Comparison of ENCODE assay signal across 20 cellular contexts in genomic region chr19:15264933-15265206, GRCh38. TPM values are rescaled to one million over a fixed set of nuclear protein-coding genes. Genes with fewer than 3 reads are reported as not detected.
DNase-seq lines count a peak whose midpoint lies in the region; ATAC-seq and TF ChIP-seq lines count a peak whose summit lies in the region.
"Had no signal": no experiment of that assay in that cellular context is flagged by ENCODE, and none has a peak within 500 bp of the region (broad histone marks: within the 10 kb centered on the region; RNA-seq: fewer than 3 reads in every experiment).

No MANE protein-coding gene starts in this region.

- no peaks in the 10 kb centered on the region for H3K27me3 ChIP-seq in body of pancreas
- H3K27me3 ChIP-seq in CD4-positive, alpha-beta T cell (ENCODE audit: control insufficient read depth, insufficient read depth, low read length), result no peaks in the 10 kb centered on the region
- H3K27me3 ChIP-seq: BLaER1 treated with 17β-estradiol and CSF1 and Interleukin-3, amounts not matched to agents 10 nM and 100 nM had no signal

- H3K36me3 ChIP-seq in body of pancreas (replicated peaks in 1 of 2; ENCODE audit: insufficient read depth in 1 of 2, low read depth in 2 of 2) (peaks cover 2 to 11% of the 10 kb centered on the region in 2 donors), mesodermal cell (ENCODE audit: control insufficient read depth, insufficient read depth, low read length) (peaks cover 99% of the 10 kb centered on the region)

- H3K9me3 Mint-ChIP-seq in immature natural killer cell, result no peaks in the 10 kb centered on the region
- H3K9me3 Mint-ChIP-seq in CD4-positive, alpha-beta T cell, result no peaks in the 10 kb centered on the region
- H3K9me3 Mint-ChIP-seq in activated T-helper 2 cell treated with anti-CD3 and anti-CD28 coated beads, Interferon-gamma antibody, Interleukin-2, Interleukin-4, amounts not matched to agents 10 μg/mL and 5 μg/mL and 100 μg/mL, durations not matched to agents 14 hours and 24 hours and 36 hours, result no peaks in the 10 kb centered on the region
- H3K9me3 Mint-ChIP-seq: activated naive CD4-positive, alpha-beta T cell treated with anti-CD3 and anti-CD28 coated beads for 36 hours; neural crest cell; stimulated activated naive CD8-positive, alpha-beta T cell treated with anti-CD3 and anti-CD28 coated beads, Interleukin-15, Interleukin-2, amounts not matched to agents 100 ng/mL and 50 ng/mL, for 24 hours had no signal

- POLR2A ChIA-PET in RWPE1 (lab: Yijun Ruan, JAX; ENCODE audit: low non-redundant PET), result no interaction called here
- POLR2A ChIA-PET in CD4-positive, alpha-beta T cell (lab: Charles Lee), result interaction anchor here (1.3 kb wide), 1 partner anchor 114 kb away, joined by 5 read pairs; the partner anchor contains the start of gene AKAP8

- no peak for ATAC-seq in body of pancreas
- ATAC-seq in GM21717 (IDR thresholded peaks at IDR 0.05; ENCODE audit: unreplicated experiment), result no peak
- no peak for ATAC-seq in CD4-positive, alpha-beta T cell (ENCODE audit: poor library complexity)

- H3K9me3 ChIP-seq in body of pancreas (no peaks in the 10 kb centered on the region), mesodermal cell (ENCODE audit: control insufficient read depth, low read length) (no peaks in the 10 kb centered on the region)
- H3K9me3 ChIP-seq in CD4-positive, alpha-beta T cell (ENCODE audit: control insufficient read depth, low read length), result no peaks in the 10 kb centered on the region
- H3K9me3 ChIP-seq: BLaER1 treated with 17β-estradiol and CSF1 and Interleukin-3, amounts not matched to agents 10 nM and 100 nM had no signal

- intact Hi-C loops in body of pancreas (cut with DNase I), result loop anchor here (10.0 kb wide), 1 partner anchor 110 kb away; the partner anchor contains the start of gene AKAP8
- intact Hi-C loops in CD4-positive, alpha-beta T cell (cut with DNase I, micrococcal nuclease), result loop anchor here (1.0 to 10.0 kb wide), 8 partner anchors 66 to 291 kb away; partner anchors contain the start of genes AKAP8 (in 2 of the 2), AKAP8L (in 1 of the 2) and BRD4 (in 1 of the 2)
- intact Hi-C loops in activated T-helper 2 cell treated with anti-CD3 and anti-CD28 coated beads, Interferon-gamma antibody, Interleukin-2, Interleukin-4, amounts not matched to agents 10 μg/mL and 5 μg/mL and 100 μg/mL, durations not matched to agents 14 hours and 24 hours and 36 hours (cut with micrococcal nuclease), result loop anchor here (2.0 kb wide), 1 partner anchor 290 kb away; no protein-coding TSS in a partner anchor

- TF ChIP-seq CTCF in RWPE1 (conservative IDR thresholded peaks at IDR 0.05; ENCODE audit: low read depth) (no peak), body of pancreas (IDR thresholded peaks at IDR 0.05) (no peak)
- TF ChIP-seq CTCF in CD4-positive, alpha-beta T cell (IDR thresholded peaks at IDR 0.05), result no peak

- H3K4me3 Mint-ChIP-seq in immature natural killer cell, result no peak overlapping the region
- H3K4me3 Mint-ChIP-seq in CD4-positive, alpha-beta T cell, result no peak overlapping the region
- H3K4me3 Mint-ChIP-seq in activated T-helper 2 cell treated with anti-CD3 and anti-CD28 coated beads, Interferon-gamma antibody, Interleukin-2, Interleukin-4, amounts not matched to agents 10 μg/mL and 5 μg/mL and 100 μg/mL, durations not matched to agents 14 hours and 24 hours and 36 hours (ENCODE audit: low read depth), result no peak overlapping the region
- H3K4me3 Mint-ChIP-seq: activated naive CD4-positive, alpha-beta T cell treated with anti-CD3 and anti-CD28 coated beads for 36 hours; neural crest cell; stimulated activated naive CD8-positive, alpha-beta T cell treated with anti-CD3 and anti-CD28 coated beads, Interleukin-15, Interleukin-2, amounts not matched to agents 100 ng/mL and 50 ng/mL, for 24 hours had no signal

- H3K27ac ChIP-seq in RWPE1 (peak overlapping the region; percentile 90), body of pancreas (peak overlapping the region; percentile 77 to 91 (median 84)), mesodermal cell (ENCODE audit: low read depth, low read length, severe bottlenecking) (peak overlapping the region; percentile 3), temporal lobe (ENCODE audit: low read depth, low read length) (peak overlapping the region; percentile 51)
- no peak overlapping the region for H3K27ac ChIP-seq in CD4-positive, alpha-beta T cell (ENCODE audit: low read depth, low read length)
- H3K27ac ChIP-seq: BLaER1 treated with 17β-estradiol and CSF1 and Interleukin-3, amounts not matched to agents 10 nM and 100 nM had no signal

- no peak overlapping the region for H3K4me3 ChIP-seq in body of pancreas
- no peak overlapping the region for H3K4me3 ChIP-seq in mesodermal cell (ENCODE audit: extremely low read depth, insufficient read depth, low read length, poor library complexity, severe bottlenecking)
- H3K4me3 ChIP-seq: BLaER1 treated with 17β-estradiol and CSF1 and Interleukin-3, amounts not matched to agents 10 nM and 100 nM; lung had no signal

- H3K27ac Mint-ChIP-seq in immature natural killer cell, result no peak overlapping the region
- no peak overlapping the region for H3K27ac Mint-ChIP-seq in CD4-positive, alpha-beta T cell
- no peak overlapping the region for H3K27ac Mint-ChIP-seq in activated T-helper 2 cell treated with anti-CD3 and anti-CD28 coated beads, Interferon-gamma antibody, Interleukin-2, Interleukin-4, amounts not matched to agents 10 μg/mL and 5 μg/mL and 100 μg/mL, durations not matched to agents 14 hours and 24 hours and 36 hours
- H3K27ac Mint-ChIP-seq: stimulated activated naive CD8-positive, alpha-beta T cell treated with anti-CD3 and anti-CD28 coated beads, Interleukin-15, Interleukin-2, amounts not matched to agents 100 ng/mL and 50 ng/mL, for 24 hours had no signal

- H3K4me1 Mint-ChIP-seq in immature natural killer cell, result peaks cover 19 to 35% of the 10 kb centered on the region in 2 donors
- peaks cover 18% of the 10 kb centered on the region for H3K4me1 Mint-ChIP-seq in CD4-positive, alpha-beta T cell (ENCODE audit: low read depth)
- peaks cover 1% of the 10 kb centered on the region for H3K4me1 Mint-ChIP-seq in activated T-helper 2 cell treated with anti-CD3 and anti-CD28 coated beads, Interferon-gamma antibody, Interleukin-2, Interleukin-4, amounts not matched to agents 10 μg/mL and 5 μg/mL and 100 μg/mL, durations not matched to agents 14 hours and 24 hours and 36 hours (ENCODE audit: low read depth)
- H3K4me1 Mint-ChIP-seq: neural crest cell had no signal

- peaks cover 0 to 32% (median 8%) of the 10 kb centered on the region in 3 donors for H3K36me3 Mint-ChIP-seq in immature natural killer cell
- H3K36me3 Mint-ChIP-seq in CD4-positive, alpha-beta T cell (ENCODE audit: low read depth), result peaks cover 96% of the 10 kb centered on the region
- H3K36me3 Mint-ChIP-seq in activated T-helper 2 cell treated with anti-CD3 and anti-CD28 coated beads, Interferon-gamma antibody, Interleukin-2, Interleukin-4, amounts not matched to agents 10 μg/mL and 5 μg/mL and 100 μg/mL, durations not matched to agents 14 hours and 24 hours and 36 hours (ENCODE audit: low read depth), result peaks cover 69% of the 10 kb centered on the region

- CTCF ChIA-PET in RWPE1 (lab: Yijun Ruan, JAX), result interaction anchor here (0.6 kb wide), 1 partner anchor 698 kb away, joined by 5 read pairs; no protein-coding TSS in a partner anchor
- CTCF ChIA-PET in CD4-positive, alpha-beta T cell (lab: Charles Lee), result no interaction called here

- 40 to 85% methylated on average over 1 of the region's 1 CpG for WGBS in body of pancreas, 2 donors
- WGBS in mesodermal cell (ENCODE audit: insufficient coverage in 2 of 2), 2 experiments, result 100% methylated on average over 1 of the region's 1 CpG; no CpG with 5 or more reads in 1 of the 2 experiments

- H3K4me1 ChIP-seq in body of pancreas, result peaks cover 79% of the 10 kb centered on the region
- H3K4me1 ChIP-seq in mesodermal cell (ENCODE audit: control insufficient read depth, insufficient read depth, low read length, poor library complexity, severe bottlenecking), result no peaks in the 10 kb centered on the region

- TF ChIP-seq POLR2A in body of pancreas (IDR thresholded peaks at IDR 0.05), result no peak

- no peak for DNase-seq in RWPE1 (ENCODE audit: low spot score)
- DNase-seq in body of pancreas, result no peak
- DNase-seq in immature natural killer cell, result no peak
- no peak for DNase-seq in CD4-positive, alpha-beta T cell
- DNase-seq in activated T-helper 2 cell treated with anti-CD3 and anti-CD28 coated beads, Interferon-gamma antibody, Interleukin-2, Interleukin-4, amounts not matched to agents 10 μg/mL and 5 μg/mL and 100 μg/mL, durations not matched to agents 14 hours and 24 hours and 36 hours (ENCODE audit: low spot score), result no peak
- DNase-seq: activated CD8-positive, alpha-beta memory T cell treated with anti-CD3 and anti-CD28 coated beads for 24 hours; activated naive CD4-positive, alpha-beta T cell treated with anti-CD3 and anti-CD28 coated beads for 36 hours; central memory CD4-positive, alpha-beta T cell; DMS53; erythroblast; hippocampal formation; KG1; NCI-H446 treated with DMSO at 0.1 percent for 48 hours had no signal

- H3K27me3 Mint-ChIP-seq in immature natural killer cell (ENCODE audit: low read depth in 3 of 3), result peaks cover 2 to 3% (median 2%) of the 10 kb centered on the region in 3 donors
- no peaks in the 10 kb centered on the region for H3K27me3 Mint-ChIP-seq in CD4-positive, alpha-beta T cell
- H3K27me3 Mint-ChIP-seq in activated T-helper 2 cell treated with anti-CD3 and anti-CD28 coated beads, Interferon-gamma antibody, Interleukin-2, Interleukin-4, amounts not matched to agents 10 μg/mL and 5 μg/mL and 100 μg/mL, durations not matched to agents 14 hours and 24 hours and 36 hours (ENCODE audit: low read depth), result no peaks in the 10 kb centered on the region
- H3K27me3 Mint-ChIP-seq: stimulated activated naive CD8-positive, alpha-beta T cell treated with anti-CD3 and anti-CD28 coated beads, Interleukin-15, Interleukin-2, amounts not matched to agents 100 ng/mL and 50 ng/mL, for 24 hours had no signal

RNA-seq across cellular contexts. Expression of gene EPHX3, which starts 32.6 kb away (rescaled TPM):
- not detected for total RNA-seq in body of pancreas
- polyA plus RNA-seq in mesodermal cell (2013, experiment 1 of 2), result 1.00 TPM
- 0.46 TPM for polyA plus RNA-seq in mesodermal cell (2013, experiment 2 of 2)
- not detected for total RNA-seq in temporal lobe
- not detected for polyA plus RNA-seq in immature natural killer cell
- not detected for total RNA-seq in CD4-positive, alpha-beta T cell
- 0.16 TPM in 1 of 2 replicates, not detected in the other for total RNA-seq in activated T-helper 2 cell treated with anti-CD3 and anti-CD28 coated beads, Interferon-gamma antibody, Interleukin-2, Interleukin-4, amounts not matched to agents 10 μg/mL and 5 μg/mL and 100 μg/mL, durations not matched to agents 14 hours and 24 hours and 36 hours
- total RNA-seq: activated naive CD4-positive, alpha-beta T cell treated with anti-CD3 and anti-CD28 coated beads for 36 hours had no signal
